Comparison of ENCODE assay signal across 12 cellular contexts in genomic region chr9:98375138-98375726, GRCh38.
DNase-seq lines count a peak whose midpoint lies in the region; ATAC-seq, FAIRE-seq and TF ChIP-seq lines count a peak whose summit lies in the region.
"Had no signal": no experiment of that assay in that cellular context is flagged by ENCODE, and none has a peak within 500 bp of the region (broad histone marks: within the 10 kb centered on the region; RNA-seq: fewer than 3 reads in every experiment).

No MANE protein-coding gene starts in this region.

- FAIRE-seq in pancreas (lab: Jason Lieb, UNC): no peak

- BruUV-seq in PC-3 (replicated peaks; lab: Mats Ljungman, UMichigan): no TSS peak

- H3K4me2 ChIP-seq in PC-3 (ENCODE audit: low read length): no peak overlapping the region

- H3K79me2 ChIP-seq in PC-3 (ENCODE audit: low read length): no peaks in the 10 kb centered on the region

- ATAC-seq in GM19463 (IDR thresholded peaks at IDR 0.05; ENCODE audit: unreplicated experiment) (peak; percentile 44), PC-3 (no peak), pancreas (no peak)

- no peaks in the 10 kb centered on the region for H3F3A ChIP-seq in PC-3 (ENCODE audit: low read length, unreplicated experiment)

- H3K9me3 ChIP-seq in PC-3 (ENCODE audit: low read length): no peaks in the 10 kb centered on the region
- no peaks in the 10 kb centered on the region for H3K9me3 ChIP-seq in pancreas

- H3K4me1 ChIP-seq in PC-3 (ENCODE audit: insufficient read depth, low read length) (peaks cover 8% of the 10 kb centered on the region; the same call in 1 of the 2 replicates), pancreas (peaks cover 7 to 20% (median 10%) of the 10 kb centered on the region in 3 donors)

- intact Hi-C loops in PC-3 (cut with micrococcal nuclease) (no loop called here), pancreas (cut with DNase I) (no loop called here)

- DNase-seq in A172 (ENCODE audit: low spot score): peak; percentile 44
- DNase-seq in PC-3: peak; percentile 29
- DNase-seq in fibroblast of peridontal ligament (ENCODE audit: extremely low read depth): peak; percentile 51
- DNase-seq in effector CD8-positive, alpha-beta T cell (lab: John Stamatoyannopoulos, UW): no peak
- no peak for DNase-seq in pancreas
- DNase-seq in NCI-H146 (lab: John Stamatoyannopoulos, UW): no peak
- no peak for DNase-seq in NCI-H1417 treated with DMSO at 0.1 percent for 48 hours (lab: John Stamatoyannopoulos, UW)
- DNase-seq: hippocampal formation, NCI-H524 treated with DMSO at 0.1 percent for 48 hours, WERI-Rb-1 had no signal

- POLR2A ChIA-PET in PC-3 (lab: Charles Lee; ENCODE audit: unreplicated experiment): no interaction called here

- TF ChIP-seq CTCF in PC-3 (conservative IDR thresholded peaks at IDR 0.05; ENCODE audit: low read depth, low read length) (no peak), pancreas (IDR thresholded peaks at IDR 0.05) (no peak)

- no peak overlapping the region for H2AFZ ChIP-seq in PC-3 (ENCODE audit: low read length)

- H4K20me1 ChIP-seq in PC-3 (ENCODE audit: low read length): no peaks in the 10 kb centered on the region

- no peaks in the 10 kb centered on the region for H3K9me2 ChIP-seq in PC-3 (replicated peaks; ENCODE audit: low read length)

- H3K9ac ChIP-seq in PC-3 (ENCODE audit: low read length): no peak overlapping the region

- H3K27ac ChIP-seq in PC-3 (ENCODE audit: low read length): no peak overlapping the region
- no peak overlapping the region for H3K27ac ChIP-seq in pancreas
- H3K27ac ChIP-seq: C4-2B, WERI-Rb-1 had no signal

- 75 to 82% methylated on average over 3 of the region's 3 CpGs for WGBS in pancreas, 2 donors

- no peaks in the 10 kb centered on the region for H3K27me3 ChIP-seq in PC-3 (ENCODE audit: low read length)
- no peaks in the 10 kb centered on the region for H3K27me3 ChIP-seq in pancreas

- H3K36me3 ChIP-seq in PC-3 (ENCODE audit: low read depth, low read length): no peaks in the 10 kb centered on the region
- no peaks in the 10 kb centered on the region for H3K36me3 ChIP-seq in pancreas

- CTCF ChIA-PET in PC-3 (lab: Charles Lee): no interaction called here

- H3K4me3 ChIP-seq in PC-3 (ENCODE audit: low read length) (no peak overlapping the region), pancreas (no peak overlapping the region)

Comparison
In these comparisons a context has a peak if more than half of its experiments do, and no peak if none do; other contexts are left out.
1. DNase-seq: peak in A172 (single experiment), PC-3 (single experiment) and fibroblast of peridontal ligament (single experiment); none in effector CD8-positive, alpha-beta T cell (single experiment), pancreas (0 of 6), NCI-H146 (single experiment) and NCI-H1417 treated with DMSO at 0.1 percent for 48 hours (single experiment).